Comparison of ENCODE assay signal across 14 cellular contexts in the genomic region with DNA sequence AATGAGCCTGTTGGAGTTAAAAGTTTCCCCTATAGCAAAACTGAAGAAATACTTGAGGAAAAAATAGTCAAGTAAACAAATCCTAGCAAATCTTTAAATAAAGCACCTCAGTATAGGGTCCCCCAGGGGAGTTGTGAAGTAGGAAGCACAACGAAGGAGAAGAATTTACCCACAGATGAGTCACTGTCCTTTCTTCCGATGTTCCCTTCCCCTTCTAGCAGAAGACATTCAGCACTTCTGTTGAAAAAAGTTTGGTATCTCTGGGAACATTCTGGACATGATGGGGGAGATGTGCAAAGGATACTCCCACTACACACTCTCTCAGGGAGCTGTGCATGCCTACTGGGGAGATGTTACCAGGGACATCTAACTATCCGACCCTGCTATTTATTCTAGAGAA.
DNase-seq lines count a peak whose midpoint lies in the region; ATAC-seq and TF ChIP-seq lines count a peak whose summit lies in the region.
"Had no signal": no experiment of that assay in that cellular context is flagged by ENCODE, and none has a peak within 500 bp of the region (broad histone marks: within the 10 kb centered on the region; RNA-seq: fewer than 3 reads in every experiment).

No MANE protein-coding gene starts in this region.

- TF ChIP-seq POLR2A in upper lobe of left lung (IDR thresholded peaks at IDR 0.05): no peak

- DNase-seq in Right ventricle myocardium superior (no peak), cardiac septum (ENCODE audit: low spot score) (no peak), amniotic epithelial cell (ENCODE audit: low read depth) (peak; percentile 77), inferior parietal cortex (ENCODE audit: extremely low spot score) (peak; percentile 59), upper lobe of left lung (no peak), iPS-NIHi7 (ENCODE audit: extremely low spot score) (no peak)
- DNase-seq in naive thymus-derived CD4-positive, alpha-beta T cell: no peak
- DNase-seq: activated gamma-delta T cell treated with Interleukin-2 at 50 U/mL for 16 hours, cerebellar nuclear complex, DMS79 treated with DMSO at 0.1 percent for 48 hours, kidney glomerular epithelial cell had no signal

- H3K36me3 ChIP-seq in upper lobe of left lung: no peaks in the 10 kb centered on the region
- no peaks in the 10 kb centered on the region for H3K36me3 ChIP-seq in naive thymus-derived CD4-positive, alpha-beta T cell (ENCODE audit: control insufficient read depth in 2 of 3, insufficient read depth in 3 of 3, low read length in 3 of 3)

- H3K27ac Mint-ChIP-seq in naive thymus-derived CD4-positive, alpha-beta T cell: peak overlapping the region in 1 of 9 donors; percentile 14
- H3K27ac Mint-ChIP-seq: T-helper 2 cell treated with Interferon-gamma antibody and Interleukin-4, amounts not matched to agents 5 μg/mL and 100 μg/mL, for 36 hours had no signal

- H3K27ac ChIP-seq in upper lobe of left lung: peak overlapping the region in 3 of 4 donors; percentile 6 to 40 (median 30)
- H3K27ac ChIP-seq in naive thymus-derived CD4-positive, alpha-beta T cell (ENCODE audit: low read depth, low read length): no peak overlapping the region

- peaks cover 0 to 22% (median 9%) of the 10 kb centered on the region in 5 donors for H3K36me3 Mint-ChIP-seq in naive thymus-derived CD4-positive, alpha-beta T cell

- peak overlapping the region in 1 of 10 donors; percentile 29 for H3K4me3 Mint-ChIP-seq in naive thymus-derived CD4-positive, alpha-beta T cell
- H3K4me3 Mint-ChIP-seq: neural crest cell; T-helper 2 cell treated with Interferon-gamma antibody and Interleukin-4, amounts not matched to agents 5 μg/mL and 100 μg/mL, for 36 hours had no signal

- peaks cover 3 to 54% (median 22%) of the 10 kb centered on the region in 4 donors for H3K4me1 ChIP-seq in upper lobe of left lung
- H3K4me1 ChIP-seq in naive thymus-derived CD4-positive, alpha-beta T cell (ENCODE audit: control insufficient read depth in 2 of 2, insufficient read depth in 2 of 2, low read length in 2 of 2): no peaks in the 10 kb centered on the region

- CTCF ChIA-PET in naive thymus-derived CD4-positive, alpha-beta T cell (lab: Charles Lee): no interaction called here

- intact Hi-C loops in Right ventricle myocardium superior (cut with DNase I) (no loop called here), cardiac septum (cut with DNase I) (no loop called here)
- intact Hi-C loops in naive thymus-derived CD4-positive, alpha-beta T cell (cut with micrococcal nuclease): no loop called here

- TF ChIP-seq EP300 in upper lobe of left lung (IDR thresholded peaks at IDR 0.05): peak in 1 of 4 donors; percentile 29

- no peaks in the 10 kb centered on the region for H3K9me3 Mint-ChIP-seq in naive thymus-derived CD4-positive, alpha-beta T cell
- H3K9me3 Mint-ChIP-seq: neural crest cell; T-helper 2 cell treated with Interferon-gamma antibody and Interleukin-4, amounts not matched to agents 5 μg/mL and 100 μg/mL, for 36 hours had no signal

- no peaks in the 10 kb centered on the region for H3K9me3 ChIP-seq in upper lobe of left lung
- H3K9me3 ChIP-seq in naive thymus-derived CD4-positive, alpha-beta T cell (ENCODE audit: control insufficient read depth in 2 of 3, low read length in 3 of 3): no peaks in the 10 kb centered on the region

- H3K4me1 Mint-ChIP-seq in naive thymus-derived CD4-positive, alpha-beta T cell: peaks cover 15 to 53% (median 22%) of the 10 kb centered on the region in 7 donors

- 51 to 56% methylated on average over 3 of the region's 3 CpGs for WGBS in upper lobe of left lung, 2 donors

- no peak for TF ChIP-seq CTCF in upper lobe of left lung (IDR thresholded peaks at IDR 0.05)

- H3K4me3 ChIP-seq in upper lobe of left lung: no peak overlapping the region
- no peak overlapping the region for H3K4me3 ChIP-seq in naive thymus-derived CD4-positive, alpha-beta T cell (ENCODE audit: low read length)

- ATAC-seq in Right ventricle myocardium superior (ENCODE audit: poor library complexity) (peak; percentile 13), upper lobe of left lung (ENCODE audit: low FRiP score in 2 of 2) (peak in 1 of 2 donors; percentile 30), HG03354 (IDR thresholded peaks at IDR 0.05; ENCODE audit: poor library complexity, severe bottlenecking, unreplicated experiment) (no peak)
- ATAC-seq in naive thymus-derived CD4-positive, alpha-beta T cell: no peak

- no peaks in the 10 kb centered on the region for H3K27me3 ChIP-seq in upper lobe of left lung
- H3K27me3 ChIP-seq in naive thymus-derived CD4-positive, alpha-beta T cell (ENCODE audit: control insufficient read depth in 2 of 2, insufficient read depth in 2 of 2, low read length in 2 of 2): no peaks in the 10 kb centered on the region

- POLR2A ChIA-PET in naive thymus-derived CD4-positive, alpha-beta T cell (lab: Charles Lee): no interaction called here

- H3K27me3 Mint-ChIP-seq in naive thymus-derived CD4-positive, alpha-beta T cell: no peaks in the 10 kb centered on the region

Comparison
In these comparisons a context has a peak if more than half of its experiments do, and no peak if none do; other contexts are left out.
1. DNase-seq: peak in amniotic epithelial cell (single experiment) and inferior parietal cortex (single experiment); none in Right ventricle myocardium superior (single experiment), cardiac septum (single experiment), upper lobe of left lung (0 of 2), naive thymus-derived CD4-positive, alpha-beta T cell (0 of 9) and iPS-NIHi7 (single experiment).